ENCODE assay signal across 1 cellular context in genomic region chr15:60372756-60373155, GRCh38.
TF ChIP-seq lines count a peak whose summit lies in the region.

No MANE protein-coding gene starts in this region.

TF ChIP-seq in endothelial cell of umbilical vein, 7 proteins besides CTCF, POLR2A, EP300 and RAD21 (continued from another document):
- TF ChIP-seq FOS (IDR thresholded peaks at IDR 0.05; ENCODE audit: borderline replicate concordance, insufficient read depth, low read length) (no peak), POLR2AphosphoS5 (IDR thresholded peaks at IDR 0.05; ENCODE audit: insufficient read depth, low read depth, low read length) (no peak), MAX (IDR thresholded peaks at IDR 0.05; ENCODE audit: insufficient read depth, insufficient read length) (no peak), MYC (IDR thresholded peaks at IDR 0.05; ENCODE audit: low read depth, low read length) (no peak)
TF ChIP-seq in endothelial cell of umbilical vein: peak in this region for 0.
